Comparison of ENCODE assay signal across 9 cellular contexts in genomic region chr2:96642564-96643350, GRCh38. TPM values are rescaled to one million over a fixed set of nuclear protein-coding genes. Genes with fewer than 3 reads are reported as not detected.
A peak's percentile ranks its signal among the peaks of the same experiment; 100 is the strongest.
DNase-seq lines count a peak whose midpoint lies in the region; ATAC-seq lines count a peak whose summit lies in the region.
"Had no signal": no experiment of that assay in that cellular context is flagged by ENCODE, and none has a peak within 500 bp of the region (broad histone marks: within the 10 kb centered on the region; RNA-seq: fewer than 3 reads in every experiment).

TSS of gene FER1L5 (plus strand) at chr2:96642764. CDS start at chr2:96642837, 73 bp downstream.

- H3K27ac ChIP-seq in ACC112 (ENCODE audit: low read depth, low read length) = 0 out of 2 replicates have a peak within 1 kb of the TSS, but pooled peaks have one; percentile 13
- no peak within 1 kb of the TSS for H3K27ac ChIP-seq in HUES48 (ENCODE audit: low read depth, low read length)
- H3K27ac ChIP-seq in duodenal mucosa (ENCODE audit: low read depth, low read length) = no peak within 1 kb of the TSS
- H3K27ac ChIP-seq in mesendoderm (ENCODE audit: low read depth, low read length) = no peak within 1 kb of the TSS

- H3K4me2 ChIP-seq in mesendoderm (ENCODE audit: low read length) = peak within 1 kb of the TSS; percentile 32

- H3K9me3 ChIP-seq in HUES48 (ENCODE audit: control insufficient read depth, insufficient read depth, low read length) (no peaks in the 10 kb centered on the region), duodenal mucosa (ENCODE audit: control insufficient read depth in 1 of 2, low read length in 2 of 2) (no peaks in the 10 kb centered on the region)

- H3K56ac ChIP-seq in mesendoderm (ENCODE audit: low read length) = peak within 1 kb of the TSS; percentile 89

- no peak within 1 kb of the TSS for H2BK5ac ChIP-seq in mesendoderm (ENCODE audit: low read length)

- H3K27me3 ChIP-seq in ACC112 (ENCODE audit: insufficient read depth, low read length) (no peaks in the 10 kb centered on the region), HUES48 (ENCODE audit: control insufficient read depth, insufficient read depth, low read length) (no peaks in the 10 kb centered on the region), duodenal mucosa (ENCODE audit: control insufficient read depth in 1 of 2, insufficient read depth in 2 of 2, low read length in 2 of 2) (no peaks in the 10 kb centered on the region), mesendoderm (ENCODE audit: insufficient read depth, low read length, poor library complexity) (no peaks in the 10 kb centered on the region)

- peak within 1 kb of the TSS; percentile 62 for H3K4ac ChIP-seq in mesendoderm (ENCODE audit: low read depth, low read length)

- DNase-seq in mesendoderm (peak; percentile 93), GM19240 (ENCODE audit: insufficient read length, low spot score) (no peak), NCI-H1092 treated with DMSO at 0.1 percent for 48 hours (lab: John Stamatoyannopoulos, UW) (no peak)
- DNase-seq: T-cell had no signal

- no CpG with 5 or more reads among the region's 10 CpGs for WGBS in mesendoderm (ENCODE audit: extremely low coverage, insufficient coverage, low lambda C conversion rate)

- H3K4me1 ChIP-seq in ACC112 (ENCODE audit: control insufficient read depth, insufficient read depth, low read length, unreplicated experiment) (peaks cover 4% of the 10 kb centered on the region), HUES48 (ENCODE audit: control insufficient read depth, insufficient read depth, low read length) (no peaks in the 10 kb centered on the region), duodenal mucosa (ENCODE audit: control insufficient read depth in 1 of 2, insufficient read depth in 2 of 2, low read length in 2 of 2) (peaks cover 0 to 5% of the 10 kb centered on the region in 2 donors), mesendoderm (ENCODE audit: control insufficient read depth, low read depth, low read length) (no peaks in the 10 kb centered on the region)

- no peak within 1 kb of the TSS for H4K8ac ChIP-seq in mesendoderm (ENCODE audit: low read depth, low read length)

- no peaks in the 10 kb centered on the region for H3K79me1 ChIP-seq in mesendoderm (ENCODE audit: low read length)

- ATAC-seq in GM21515 (IDR thresholded peaks at IDR 0.05; ENCODE audit: unreplicated experiment) (no peak), GM19395 (IDR thresholded peaks at IDR 0.05; ENCODE audit: unreplicated experiment) (no peak)
- ATAC-seq: T-cell had no signal

- H3K18ac ChIP-seq in mesendoderm (ENCODE audit: low read length) = peak within 1 kb of the TSS; percentile 9

- H2AK5ac ChIP-seq in mesendoderm (ENCODE audit: low read length) = no peak within 1 kb of the TSS

- H3K36me3 ChIP-seq in ACC112 (ENCODE audit: insufficient read depth, low read length) = no peaks in the 10 kb centered on the region
- H3K36me3 ChIP-seq in HUES48 (ENCODE audit: control insufficient read depth, insufficient read depth, low read length) = no peaks in the 10 kb centered on the region
- H3K36me3 ChIP-seq in duodenal mucosa (ENCODE audit: control insufficient read depth in 1 of 2, insufficient read depth in 2 of 2, low read length in 2 of 2) = no peaks in the 10 kb centered on the region
- H3K36me3 ChIP-seq in mesendoderm (ENCODE audit: control insufficient read depth, insufficient read depth, low read length) = no peaks in the 10 kb centered on the region

- H2BK15ac ChIP-seq in mesendoderm (replicated peaks; ENCODE audit: low read depth) = no peak within 1 kb of the TSS

- no peak within 1 kb of the TSS for H3K9ac ChIP-seq in HUES48 (ENCODE audit: low read depth, low read length)
- no peak within 1 kb of the TSS for H3K9ac ChIP-seq in duodenal mucosa (ENCODE audit: low read depth in 1 of 2, low read length in 2 of 2)
- H3K9ac ChIP-seq in mesendoderm (ENCODE audit: low read length) = peak within 1 kb of the TSS; percentile 68

- H3K79me2 ChIP-seq in ACC112 (ENCODE audit: control insufficient read depth, insufficient read depth, low read length, unreplicated experiment) = peaks cover under 1% of the 10 kb centered on the region
- peaks cover under 1% of the 10 kb centered on the region for H3K79me2 ChIP-seq in mesendoderm (ENCODE audit: control insufficient read depth, insufficient read depth, low read length)

- no peak within 1 kb of the TSS for H3K23ac ChIP-seq in mesendoderm (ENCODE audit: low read length)

- H3K4me3 ChIP-seq in ACC112 (ENCODE audit: low read depth, low read length) (peak within 1 kb of the TSS; percentile 77), HUES48 (ENCODE audit: low read depth, low read length) (peak within 1 kb of the TSS; percentile 53), duodenal mucosa (ENCODE audit: low read depth in 1 of 2, low read length in 2 of 2) (peak within 1 kb of the TSS; percentile 13 to 21), mesendoderm (ENCODE audit: low read length) (no peak within 1 kb of the TSS)

- peak within 1 kb of the TSS; percentile 86 for H2AFZ ChIP-seq in ACC112 (ENCODE audit: low read length, unreplicated experiment)

- H4K5ac ChIP-seq in mesendoderm (ENCODE audit: low read length) = no peak within 1 kb of the TSS

- H2BK120ac ChIP-seq in mesendoderm (ENCODE audit: low read depth, low read length) = no peak within 1 kb of the TSS

RNA-seq across cellular contexts. Expression of gene FER1L5, which starts in this region (rescaled TPM):
- polyA plus RNA-seq in mesendoderm (2013, experiment 1 of 2) = 0.06 TPM
- polyA plus RNA-seq in mesendoderm (2013, experiment 2 of 2) = 0.06 TPM
